ENCODE assay signal across 8 cellular contexts in the genomic region with DNA sequence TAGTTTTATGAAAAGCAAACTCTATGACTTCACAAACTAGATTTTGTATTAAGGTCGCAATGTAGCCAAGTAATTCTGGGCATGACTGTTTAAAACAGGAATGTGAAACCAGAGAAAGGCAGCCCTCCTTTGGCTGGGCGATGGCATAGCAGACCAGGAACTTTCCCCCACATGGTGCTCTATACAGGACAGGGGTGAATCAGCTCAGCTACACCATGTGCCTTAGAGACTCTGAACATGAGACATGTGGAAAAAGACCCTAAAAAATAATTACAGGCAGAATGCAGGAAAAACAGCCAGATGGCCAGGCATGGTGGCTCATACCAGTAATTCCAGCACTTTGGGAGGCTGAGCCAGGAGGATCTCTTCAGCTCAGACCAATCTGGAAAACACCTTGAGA. TPM values are rescaled to one million over a fixed set of nuclear protein-coding genes. Genes with fewer than 3 reads are reported as not detected.
DNase-seq lines count a peak whose midpoint lies in the region; ATAC-seq, FAIRE-seq and TF ChIP-seq lines count a peak whose summit lies in the region.
"Not testable (repeated sequence)": the region's sequence is repeated elsewhere in the genome, so short reads cannot be mapped to it uniquely, and the experiment has no call there.

No MANE protein-coding gene starts in this region.

- not testable (repeated sequence) for H3K9me1 ChIP-seq in K562 (ENCODE audit: control insufficient read depth, insufficient read depth, low read length)

- H3K27ac ChIP-seq in A549 (peak overlapping the region; percentile 89 to 91), K562 (ENCODE audit: extremely low read depth, low read depth, low read length) (peak overlapping the region; percentile 74; the same call in 1 of the 3 replicates), esophagus squamous epithelium (peak overlapping the region; percentile 28 to 88 (median 80)), stomach (peak overlapping the region in 4 of 5 donors; percentile 69 to 86 (median 77))
- not testable (repeated sequence) for H3K27ac ChIP-seq in mesendoderm (ENCODE audit: low read depth, low read length)

- not testable (repeated sequence) for H3K23ac ChIP-seq in mesendoderm (ENCODE audit: low read length)

- H3K4me1 ChIP-seq in A549 (peaks cover 87% of the 10 kb centered on the region), K562 (replicated peaks in 1 of 2; ENCODE audit: control insufficient read depth in 2 of 2, insufficient read depth in 2 of 2, low read length in 2 of 2) (peaks cover 0 to 27% of the 10 kb centered on the region in 2 experiments; a peak in 4 of 5 replicates), esophagus squamous epithelium (peaks cover 20 to 82% (median 44%) of the 10 kb centered on the region in 3 donors), stomach (peaks cover 31 to 67% (median 49%) of the 10 kb centered on the region in 4 donors)
- H3K4me1 ChIP-seq in mesendoderm (ENCODE audit: control insufficient read depth, low read depth, low read length) = not testable (repeated sequence)

- ATAC-seq in A549 (peak; percentile 54 to 66; a peak in 4 of 6 replicates), K562 (peak; percentile 57), left ventricle myocardium superior (peak; percentile 66)

- H3K79me1 ChIP-seq in mesendoderm (ENCODE audit: low read length) = not testable (repeated sequence)

- not testable (repeated sequence) for H3K79me2 ChIP-seq in K562 (ENCODE audit: control insufficient read depth, insufficient read depth, low read length); mesendoderm (ENCODE audit: control insufficient read depth, insufficient read depth, low read length)

- peaks cover 11% of the 10 kb centered on the region; the same call in 2 of the 3 replicates for H3K9me3 ChIP-seq in A549
- not testable (repeated sequence) for H3K9me3 ChIP-seq in K562 (replicated peaks; ENCODE audit: control insufficient read depth, insufficient read depth, low read depth, low read length); esophagus squamous epithelium; stomach

- not testable (repeated sequence) for H3K9ac ChIP-seq in K562 (ENCODE audit: insufficient read depth in 1 of 2, low read depth in 2 of 2, low read length in 2 of 2); mesendoderm (ENCODE audit: low read length)

- not testable (repeated sequence) for H3K4me3 ChIP-seq in A549; K562; esophagus squamous epithelium; mesendoderm (ENCODE audit: low read length); stomach

- not testable (repeated sequence) for TF ChIP-seq POLR2A in A549 (IDR thresholded peaks at IDR 0.05; ENCODE audit: low read length); K562 (conservative IDR thresholded peaks at IDR 0.05); esophagus squamous epithelium (IDR thresholded peaks at IDR 0.05); stomach (IDR thresholded peaks at IDR 0.05)

- not testable (repeated sequence) for H2BK15ac ChIP-seq in mesendoderm (replicated peaks; ENCODE audit: low read depth)

- POLR2A ChIA-PET in A549 (lab: Yijun Ruan, JAX); K562 (lab: Yijun Ruan, JAX): not testable (repeated sequence)

- intact Hi-C loops in K562 (cut with micrococcal nuclease) = loop anchor here (1.0 kb wide), 2 partner anchors 39 to 94 kb away; no protein-coding TSS in a partner anchor
- intact Hi-C loops in esophagus squamous epithelium (cut with DNase I); left ventricle myocardium superior (cut with micrococcal nuclease); stomach (cut with DNase I; ENCODE audit: low total_unique reads): not testable (repeated sequence)

- H2AK5ac ChIP-seq in mesendoderm (ENCODE audit: low read length) = not testable (repeated sequence)

- H3K18ac ChIP-seq in mesendoderm (ENCODE audit: low read length) = not testable (repeated sequence)

- TF ChIP-seq EP300 in A549 (IDR thresholded peaks at IDR 0.05); K562 (IDR thresholded peaks at IDR 0.05; ENCODE audit: low read length); stomach (IDR thresholded peaks at IDR 0.05): not testable (repeated sequence)

- H3K27me3 ChIP-seq in K562 (ENCODE audit: control insufficient read depth in 2 of 2, insufficient read depth in 2 of 2, low read length in 2 of 2); esophagus squamous epithelium; mesendoderm (ENCODE audit: insufficient read depth, low read length, poor library complexity); stomach: not testable (repeated sequence)

- H2AFZ ChIP-seq in K562 (ENCODE audit: low read depth, low read length) = peak overlapping the region; percentile 85

- not testable (repeated sequence) for H3K36me3 ChIP-seq in K562 (ENCODE audit: control insufficient read depth, insufficient read depth, low read length); esophagus squamous epithelium; mesendoderm (ENCODE audit: control insufficient read depth, insufficient read depth, low read length); stomach

- not testable (repeated sequence) for BruUV-seq in K562 (replicated peaks; lab: Mats Ljungman, UMichigan)

- H4K8ac ChIP-seq in mesendoderm (ENCODE audit: low read depth, low read length) = not testable (repeated sequence)

- H3K4ac ChIP-seq in mesendoderm (ENCODE audit: low read depth, low read length) = not testable (repeated sequence)

- not testable (repeated sequence) for H3K56ac ChIP-seq in mesendoderm (ENCODE audit: low read length)

- H4K5ac ChIP-seq in mesendoderm (ENCODE audit: low read length) = not testable (repeated sequence)

- FAIRE-seq in A549 (lab: Jason Lieb, UNC) (peak; percentile 49), K562 (lab: Jason Lieb, UNC) (peak; percentile 76)

- H4K20me1 ChIP-seq in K562 (replicated peaks; ENCODE audit: control insufficient read depth, insufficient read depth, low read length) = not testable (repeated sequence)

- not testable (repeated sequence) for TF ChIP-seq CTCF in A549 (IDR thresholded peaks at IDR 0.05); K562 (IDR thresholded peaks at IDR 0.05 in 2 of 3, conservative IDR thresholded peaks at IDR 0.05 in 1 of 3; ENCODE audit: insufficient read depth in 2 of 3, low read depth in 1 of 3, low read length in 3 of 3)
- TF ChIP-seq CTCF in esophagus squamous epithelium (IDR thresholded peaks at IDR 0.05) (peak in 2 of 6 experiments; percentile 6 to 21), stomach (IDR thresholded peaks at IDR 0.05) (peak in 2 of 7 experiments; percentile 18 to 38)

- peak overlapping the region; percentile 62 for H3K4me2 ChIP-seq in A549
- not testable (repeated sequence) for H3K4me2 ChIP-seq in K562 (ENCODE audit: insufficient read depth, low read length); mesendoderm (ENCODE audit: low read length)

- 29% methylated on average over 2 of the region's 2 CpGs for WGBS in A549 (ENCODE audit: missing lambda C conversion rate)
- 26% methylated on average over 2 of the region's 2 CpGs for WGBS in K562 (ENCODE audit: insufficient coverage, low coverage, missing lambda C conversion rate)
- WGBS in esophagus squamous epithelium, 2 donors = 37 to 43% methylated on average over 2 of the region's 2 CpGs
- WGBS in mesendoderm (ENCODE audit: extremely low coverage, insufficient coverage, low lambda C conversion rate) = no CpG with 5 or more reads among the region's 2 CpGs
- 26 to 47% (median 34%) methylated on average over 2 of the region's 2 CpGs for WGBS in stomach, 5 donors

- in situ Hi-C loops in K562 (cut with MboI) = loop anchor here (5.0 kb wide), 1 partner anchor 79 kb away; no protein-coding TSS in a partner anchor

- DNase-seq in A549 (ENCODE audit: low read depth in 1 of 2, low spot score in 1 of 2) (peak in 1 of 2 experiments; percentile 56), GM04503 (ENCODE audit: low read depth) (peak; percentile 39), OCI-M1 (lab: John Stamatoyannopoulos, UW) (peak; percentile 40), K562 (ENCODE audit: extremely low read depth in 1 of 4, low spot score in 3 of 4) (peak in 1 of 4 experiments; percentile 37), mesendoderm (peak; percentile 44), stomach (peak; percentile 50)
- DNase-seq in esophagus squamous epithelium (lab: John Stamatoyannopoulos, UW); left ventricle myocardium superior: not testable (repeated sequence)

- not testable (repeated sequence) for H2BK120ac ChIP-seq in mesendoderm (ENCODE audit: low read depth, low read length)

- TF ChIP-seq RAD21 in A549 (conservative IDR thresholded peaks at IDR 0.05 in 1 of 2, IDR thresholded peaks at IDR 0.05 in 1 of 2) (peak; percentile 22 to 43; a peak in 2 of 5 replicates), K562 (CRISPR knock-in tag; conservative IDR thresholded peaks at IDR 0.05 in 1 of 2, IDR thresholded peaks at IDR 0.05 in 1 of 2) (peak in 1 of 2 experiments; percentile 51; a peak in 2 of 4 replicates)

- not testable (repeated sequence) for H2BK5ac ChIP-seq in mesendoderm (ENCODE audit: low read length)

- CTCF ChIA-PET in A549 (lab: Yijun Ruan, JAX) = interaction anchor here (1.5 kb wide), 1 partner anchor 93 kb away, joined by 6 read pairs; no protein-coding TSS in a partner anchor
- CTCF ChIA-PET in K562 (lab: Yijun Ruan, JAX; ENCODE audit: low intra/inter-chr PET ratio) = not testable (repeated sequence)

RNA-seq across cellular contexts. Expression of a gene that starts 20.3 kb away (rescaled TPM):
- polyA plus RNA-seq in A549 (2011; rRNA removed) (1,148 and 1,445 TPM in 2 replicates), A549 (2017; fragmentation: RNase III; extraction: RNeasy Plus Mini Kit Qiagen cat#74134 plus additional on column Dnase treatment) (642 to 1,056 TPM (median 970 TPM) in 3 replicates), K562 (2011; rRNA removed) (50.5 and 180 TPM in 2 replicates), K562 (2014; fragmentation: Illumina TruSeq; extraction: Trizol) (118 and 119 TPM in 2 replicates), K562 (2014; fragmentation: Nextera tagmentation; extraction: Ambion mirVana) (10 to 100 TPM; 74.3 to 83.8 TPM), K562 (2014; rRNA removed) (86.6 and 88.7 TPM in 2 replicates), stomach (100 to 1,000 TPM; 110 to 378 (median 130) TPM)
- polyA plus RNA-seq in A549 (2012; cell fraction: cytosol; rRNA removed) = 341 and 343 TPM in 2 replicates
- 297 and 392 TPM in 2 replicates for polyA plus RNA-seq in A549 (2012; cell fraction: nucleus; rRNA removed)
- polyA minus RNA-seq in A549 (2011; rRNA and poly(A)+ RNA removed) = 365 and 496 TPM in 2 replicates
- 36.5 and 72.6 TPM in 2 replicates for total RNA-seq in K562 (2011; cell fraction: chromatin; rRNA removed; ENCODE audit: low replicate concordance)
- total RNA-seq in K562 (2011; cell fraction: nucleolus; rRNA removed) = 22.3 and 25.3 TPM in 2 replicates
- 38.8 and 56.3 TPM in 2 replicates for total RNA-seq in K562 (2011; cell fraction: nucleoplasm; rRNA removed)
- total RNA-seq in K562 (2014; rRNA removed) (43.5 and 48.7 TPM in 2 replicates), K562 (2014; rRNA removed; fragmentation: Illumina TruSeq; extraction: Trizol) (82.4 and 83.2 TPM in 2 replicates), K562 (2015; rRNA removed; fragmentation: Illumina TruSeq; extraction: Trizol) (63.9 and 67.7 TPM in 2 replicates), K562 (2021) (75.9 and 80.0 TPM in 2 replicates), esophagus squamous epithelium (100 to 1,000 TPM; 166 to 232 (median 195) TPM), left ventricle myocardium superior (20.2 TPM), stomach (100 to 1,000 TPM in 1 of 5 donors, 10 to 100 TPM in 4; 17.4 to 227 (median 63.4) TPM)
- polyA plus RNA-seq in K562 (2011; cell fraction: cytosol; rRNA removed) = 36.9 and 138 TPM in 2 replicates
- polyA plus RNA-seq in K562 (2011; cell fraction: nucleus; rRNA removed) = 29.3 and 50.1 TPM in 2 replicates
- polyA plus RNA-seq in K562 (2012) = 65.7 and 95.2 TPM in 2 replicates
- 37.0 and 121 TPM in 2 replicates for polyA minus RNA-seq in K562 (2011; rRNA and poly(A)+ RNA removed)
- polyA minus RNA-seq in K562 (2011; cell fraction: cytosol; rRNA and poly(A)+ RNA removed) = 9.2 and 47.7 TPM in 2 replicates
- polyA minus RNA-seq in K562 (2011; cell fraction: nucleus; rRNA and poly(A)+ RNA removed) = 23.7 and 26.7 TPM in 2 replicates
- polyA plus RNA-seq in mesendoderm (2013, experiment 1 of 2) = 0.76 TPM
- 0.84 TPM for polyA plus RNA-seq in mesendoderm (2013, experiment 2 of 2)
